ENCODE assay signal across 15 cellular contexts in the genomic region with DNA sequence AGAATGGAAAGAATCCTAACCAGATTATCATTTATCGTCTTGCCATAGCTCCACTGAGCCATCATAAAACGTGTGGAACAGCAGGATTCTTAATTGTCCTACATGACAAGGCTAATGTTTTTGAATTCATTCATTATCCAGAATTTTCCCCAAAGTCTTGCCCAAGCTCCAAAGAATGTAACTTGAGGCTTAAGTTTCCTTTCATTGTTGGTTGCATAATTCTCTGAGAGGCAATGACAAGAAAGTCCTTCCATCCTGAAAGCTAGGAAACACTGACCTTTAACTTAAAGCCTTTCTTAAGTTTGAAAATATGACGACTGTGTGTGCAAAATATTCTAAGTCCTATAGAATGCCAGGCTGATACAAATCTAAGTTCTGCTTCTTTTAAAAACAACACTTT.
DNase-seq lines count a peak whose midpoint lies in the region; ATAC-seq and TF ChIP-seq lines count a peak whose summit lies in the region.
"Had no signal": no experiment of that assay in that cellular context is flagged by ENCODE, and none has a peak within 500 bp of the region (broad histone marks: within the 10 kb centered on the region; RNA-seq: fewer than 3 reads in every experiment).

No MANE protein-coding gene starts in this region.

- WGBS in stomach, 5 donors, result 54 to 65% (median 58%) methylated on average over 3 of the region's 3 CpGs

- H3K9me3 ChIP-seq in stomach, result no peaks in the 10 kb centered on the region
- H3K9me3 ChIP-seq in Caco-2, result no peaks in the 10 kb centered on the region
- H3K9me3 ChIP-seq: SJSA1 had no signal

- TF ChIP-seq EP300 in stomach (IDR thresholded peaks at IDR 0.05), result no peak

- no peak overlapping the region for H3K4me3 Mint-ChIP-seq in Caco-2 (ENCODE audit: unreplicated experiment)
- H3K4me3 Mint-ChIP-seq: IgD-negative memory B cell had no signal

- TF ChIP-seq CTCF in fibroblast of villous mesenchyme (IDR thresholded peaks at IDR 0.05; ENCODE audit: insufficient read depth, low read depth, low read length) (no peak), stomach (IDR thresholded peaks at IDR 0.05) (no peak), Caco-2 (IDR thresholded peaks at IDR 0.05; ENCODE audit: insufficient read depth in 1 of 2, low read depth in 1 of 2, low read length in 1 of 2, severe bottlenecking in 1 of 2, unreplicated experiment in 1 of 2) (no peak)

- no TSS peak for BruUV-seq in Caco-2 (replicated peaks; lab: Mats Ljungman, UMichigan)

- no peak overlapping the region for H3K27ac Mint-ChIP-seq in Caco-2 (ENCODE audit: unreplicated experiment)
- H3K27ac Mint-ChIP-seq: IgD-negative memory B cell had no signal

- H3K4me1 ChIP-seq in stomach (no peaks in the 10 kb centered on the region), Caco-2 (no peaks in the 10 kb centered on the region)

- intact Hi-C loops in stomach (cut with DNase I; ENCODE audit: low total_unique reads), result no loop called here
- intact Hi-C loops in Caco-2 (cut with micrococcal nuclease; ENCODE audit: unreplicated experiment), result loop anchor here (5.0 kb wide), 1 partner anchor 623 kb away; no protein-coding TSS in a partner anchor

- H3K36me3 ChIP-seq in stomach (no peaks in the 10 kb centered on the region), Caco-2 (ENCODE audit: control insufficient read depth, insufficient read depth, low read length) (no peaks in the 10 kb centered on the region)
- H3K36me3 ChIP-seq: SJSA1 had no signal

- CTCF ChIA-PET in Caco-2 (lab: Charles Lee), result no interaction called here

- POLR2A ChIA-PET in Caco-2 (lab: Charles Lee), result no interaction called here

- H3K36me3 Mint-ChIP-seq in Caco-2 (ENCODE audit: insufficient read depth, unreplicated experiment), result no peaks in the 10 kb centered on the region
- H3K36me3 Mint-ChIP-seq: IgD-negative memory B cell had no signal

- DNase-seq in GM04504 (ENCODE audit: low read depth) (peak; percentile 20), astrocyte of the hippocampus (ENCODE audit: low read depth, low spot score) (peak; percentile 8), fibroblast of villous mesenchyme (ENCODE audit: low read depth) (peak; percentile 37), stomach (no peak), Caco-2 (no peak)
- DNase-seq in stimulated activated naive CD4-positive, alpha-beta T cell treated with Interleukin-2 at 50 U/mL for 16 hours (lab: John Stamatoyannopoulos, UW), result no peak
- DNase-seq: C1 segment of cervical spinal cord; NCI-H1436; NCI-H2081 treated with DMSO at 0.1 percent for 48 hours; NCI-H526; NK-92 treated with Interleukin-12 subunit alpha and Interleukin-12 subunit beta, amount 100 ng/mL, for 24 hours had no signal

- H3K4me1 Mint-ChIP-seq in Caco-2 (ENCODE audit: low read depth, unreplicated experiment), result no peaks in the 10 kb centered on the region
- H3K4me1 Mint-ChIP-seq: IgD-negative memory B cell had no signal

- no peak for ATAC-seq in GM21529 (IDR thresholded peaks at IDR 0.05; ENCODE audit: unreplicated experiment)
- ATAC-seq: HCT116 had no signal

- TF ChIP-seq POLR2A in stomach (IDR thresholded peaks at IDR 0.05), result no peak

- H3K27me3 Mint-ChIP-seq in Caco-2 (ENCODE audit: insufficient read depth, unreplicated experiment), result no peaks in the 10 kb centered on the region
- H3K27me3 Mint-ChIP-seq: IgD-negative memory B cell had no signal

- H3K27ac ChIP-seq in stomach, result no peak overlapping the region
- H3K27ac ChIP-seq: SJSA1 had no signal

- H3K9me3 Mint-ChIP-seq in Caco-2 (ENCODE audit: unreplicated experiment), result no peaks in the 10 kb centered on the region

- no peak overlapping the region for H3K4me3 ChIP-seq in fibroblast of villous mesenchyme (ENCODE audit: low read depth, low read length)
- no peak overlapping the region for H3K4me3 ChIP-seq in stomach
- H3K4me3 ChIP-seq in Caco-2 (ENCODE audit: low read depth, low read length), result no peak overlapping the region
- H3K4me3 ChIP-seq: SJSA1 had no signal

- H3K27me3 ChIP-seq in stomach (no peaks in the 10 kb centered on the region), Caco-2 (replicated peaks; ENCODE audit: control insufficient read depth, insufficient read depth, low read length) (no peaks in the 10 kb centered on the region; the same call in 1 of the 2 replicates)
- H3K27me3 ChIP-seq: SJSA1 had no signal

Comparison
In these comparisons a context has a peak if more than half of its experiments do, and no peak if none do; other contexts are left out.
1. DNase-seq: peak in GM04504 (single experiment), astrocyte of the hippocampus (single experiment) and fibroblast of villous mesenchyme (single experiment); none in stimulated activated naive CD4-positive, alpha-beta T cell treated with Interleukin-2 at 50 U/mL for 16 hours (single experiment), stomach (single experiment) and Caco-2 (0 of 2).